8 cellular contexts compared by ENCODE assay signal in the genomic region with DNA sequence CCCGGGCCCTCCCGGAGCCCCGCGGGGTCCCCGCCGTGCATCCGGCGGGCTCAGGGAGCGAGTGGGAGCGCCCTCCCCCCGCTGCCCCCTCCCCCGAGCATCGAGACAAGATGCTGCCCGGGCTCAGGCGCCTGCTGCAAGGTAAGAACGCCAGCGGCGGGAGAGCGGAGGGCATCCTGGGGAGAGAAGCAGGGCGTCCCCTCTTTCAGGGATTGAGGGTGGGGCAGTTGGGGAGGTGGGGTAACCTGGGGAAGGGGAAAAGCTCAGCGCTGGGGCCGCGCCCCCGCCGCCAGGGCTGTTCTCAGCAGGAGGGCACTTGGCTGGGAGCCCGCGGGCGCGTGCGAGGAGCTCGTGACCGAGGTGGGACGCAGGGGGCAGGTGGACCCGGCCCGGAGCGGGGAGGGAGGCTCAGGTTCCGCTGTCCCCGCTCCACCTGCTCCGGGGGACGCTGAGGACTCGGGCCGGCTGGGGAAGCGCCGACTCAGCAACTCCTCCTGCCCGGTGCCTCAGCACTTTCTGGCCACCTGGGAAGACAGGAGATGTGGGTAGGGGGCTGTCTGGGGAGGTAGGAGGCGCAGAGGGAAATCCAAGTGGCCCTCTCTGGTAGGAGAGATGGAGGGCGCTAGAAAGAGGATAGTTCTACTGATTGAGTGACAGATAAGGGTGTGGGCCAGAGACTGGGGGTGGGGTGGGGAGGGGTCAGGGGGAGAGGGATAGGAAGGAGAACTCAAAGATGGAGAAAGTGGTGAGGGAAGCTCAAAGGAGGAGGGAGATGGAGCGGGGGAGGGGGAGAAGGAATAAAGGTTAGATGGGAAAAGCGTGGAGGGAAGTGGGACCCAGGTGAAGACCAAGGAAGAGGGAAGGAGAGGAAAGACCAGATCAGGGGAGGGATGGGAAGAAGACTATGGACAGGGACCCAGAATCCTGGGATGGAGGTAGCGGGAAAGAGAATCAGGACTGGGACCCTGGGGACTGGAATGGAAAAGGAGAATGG. TPM values are rescaled to one million over a fixed set of nuclear protein-coding genes. Genes with fewer than 3 reads are reported as not detected.
DNase-seq lines count a peak whose midpoint lies in the region; ATAC-seq, FAIRE-seq and TF ChIP-seq lines count a peak whose summit lies in the region.

No MANE protein-coding gene starts in this region.

- H2BK5ac ChIP-seq in H1 (ENCODE audit: low read depth, low read length) = peak overlapping the region; percentile 52; the same call in 1 of the 2 replicates

- 0 out of 2 replicates have a peak overlapping the region, but pooled peaks have one; percentile 61 for H2BK20ac ChIP-seq in H1 (ENCODE audit: low read length)

- H3K79me1 ChIP-seq in H1 (ENCODE audit: low read depth, low read length) = peaks cover 3% of the 10 kb centered on the region; the same call in 1 of the 2 replicates

- H3K18ac ChIP-seq in H1 (ENCODE audit: extremely low read depth, low read length) = peak overlapping the region; percentile 90

- no peak overlapping the region for H3K23ac ChIP-seq in H1 (ENCODE audit: insufficient read length)

- H2AFZ ChIP-seq in H1 (ENCODE audit: low read length) = no peak overlapping the region

- H4K91ac ChIP-seq in H1 (replicated peaks; ENCODE audit: insufficient read length, low read length) = no peak overlapping the region

- H3K9me3 ChIP-seq in H1 (ENCODE audit: insufficient read depth in 2 of 2, low read depth in 1 of 2, low read length in 1 of 2) (no peaks in the 10 kb centered on the region), pancreas (no peaks in the 10 kb centered on the region)

- H2AK5ac ChIP-seq in H1 (ENCODE audit: low read depth, low read length) = peak overlapping the region; percentile 58; the same call in 1 of the 2 replicates

- no peaks in the 10 kb centered on the region for H3K36me3 Mint-ChIP-seq in activated CD4-positive, alpha-beta T cell treated with anti-CD3 and anti-CD28 coated beads, Interleukin-2, amount 10 ng/mL, durations not matched to agents 7 days and 5 days (ENCODE audit: low read depth)

- peaks cover 8 to 36% (median 26%) of the 10 kb centered on the region in 4 experiments for H3K27me3 ChIP-seq in H1 (replicated peaks in 1 of 4; ENCODE audit: control insufficient read depth in 3 of 4, extremely low read depth in 1 of 4, insufficient read depth in 3 of 4, low read length in 3 of 4)
- no peaks in the 10 kb centered on the region for H3K27me3 ChIP-seq in pancreas

- H3K14ac ChIP-seq in H1 (ENCODE audit: insufficient read length) = no peak overlapping the region

- no peak overlapping the region for H2BK120ac ChIP-seq in H1 (replicated peaks; ENCODE audit: low read depth, low read length)

- POLR2A ChIA-PET in H1 (lab: Charles Lee; ENCODE audit: partially characterized antibody) = interaction anchor here (0.8 to 10.5 kb wide), 15 partner anchors 8 to 280 kb away, joined by 3 to 141 read pairs (median 4); a partner anchor contains a TSS
- POLR2A ChIA-PET in activated CD4-positive, alpha-beta T cell treated with anti-CD3 and anti-CD28 coated beads, Interleukin-2, amount 10 ng/mL, durations not matched to agents 7 days and 5 days (lab: Charles Lee) = no interaction called here

- 6% methylated on average over 10 of the region's 50 CpGs; no CpG with 5 or more reads in 1 of the 2 experiments for WGBS in H1 (ENCODE audit: extremely low coverage in 1 of 2, insufficient coverage in 1 of 2, insufficient read length in 1 of 2, insufficient replicate concordance in 2 of 2, low coverage in 1 of 2, low lambda C conversion rate in 2 of 2, missing lambda C conversion rate in 1 of 2), 2 experiments
- 8% methylated on average over 42 to 50 of the region's 50 CpGs for WGBS in pancreas, 2 donors

- H3K36me3 ChIP-seq in H1 (ENCODE audit: control insufficient read depth in 2 of 4, insufficient read depth in 4 of 4, low read length in 3 of 4) (no peaks in the 10 kb centered on the region), pancreas (no peaks in the 10 kb centered on the region)

- DNase-seq in GM12865 (ENCODE audit: low read depth) = no peak
- DNase-seq in LNCaP clone FGC (ENCODE audit: low read depth) = no peak
- peak in 1 of 2 experiments; percentile 80 for DNase-seq in H1 (ENCODE audit: low read depth in 1 of 2, low spot score in 2 of 2)
- DNase-seq in pancreas = peak in 5 of 6 donors; percentile 20 to 85 (median 64)
- no peak for DNase-seq in caudate nucleus (lab: John Stamatoyannopoulos, UW)
- no peak for DNase-seq in SKM-1 treated with dmso at 0.1 percent for 144 hours (lab: John Stamatoyannopoulos, UW; ENCODE audit: unreplicated experiment)
- DNase-seq in stimulated activated CD4-positive, alpha-beta T cell treated with anti-CD3 and anti-CD28 coated beads, Interleukin-1b, Interleukin-23, amount 100 ng/mL, for 48 hours = no peak
- no peak for DNase-seq in activated CD4-positive, alpha-beta T cell treated with anti-CD3 and anti-CD28 coated beads, Interleukin-2, amount 10 ng/mL, durations not matched to agents 7 days and 5 days

- H4K8ac ChIP-seq in H1 (ENCODE audit: extremely low read depth, insufficient read depth, low read length) = no peak overlapping the region

- peak overlapping the region; percentile 60; the same call in 1 of the 2 replicates for H2BK12ac ChIP-seq in H1 (ENCODE audit: low read depth, low read length)

- no peak overlapping the region for H3K27ac Mint-ChIP-seq in activated CD4-positive, alpha-beta T cell treated with anti-CD3 and anti-CD28 coated beads, Interleukin-2, amount 10 ng/mL, durations not matched to agents 7 days and 5 days

- no peak overlapping the region for H3K4me3 Mint-ChIP-seq in activated CD4-positive, alpha-beta T cell treated with anti-CD3 and anti-CD28 coated beads, Interleukin-2, amount 10 ng/mL, durations not matched to agents 7 days and 5 days

- H3K79me2 ChIP-seq in H1 (ENCODE audit: control insufficient read depth in 1 of 2, insufficient read depth in 2 of 2, low read length in 2 of 2) = peaks cover 0 to 21% of the 10 kb centered on the region in 2 experiments; a peak in 2 of 4 replicates

- H3K4me1 ChIP-seq in H1 (replicated peaks in 1 of 4; ENCODE audit: control insufficient read depth in 3 of 4, insufficient read depth in 4 of 4, low read length in 3 of 4) = peaks cover 5 to 50% (median 37%) of the 10 kb centered on the region in 4 experiments
- H3K4me1 ChIP-seq in pancreas = peaks cover 0 to 17% (median 17%) of the 10 kb centered on the region in 3 donors

- peaks cover 33% of the 10 kb centered on the region for H3K4me1 Mint-ChIP-seq in activated CD4-positive, alpha-beta T cell treated with anti-CD3 and anti-CD28 coated beads, Interleukin-2, amount 10 ng/mL, durations not matched to agents 7 days and 5 days

- no peak overlapping the region for H3K27ac ChIP-seq in H1 (ENCODE audit: low read depth, low read length)
- H3K27ac ChIP-seq in pancreas = no peak overlapping the region
- no peak overlapping the region for H3K27ac ChIP-seq in caudate nucleus (ENCODE audit: low read depth, low read length)

- H3K4ac ChIP-seq in H1 (replicated peaks; ENCODE audit: insufficient read length, low read depth, low read length) = no peak overlapping the region

- peaks cover 50% of the 10 kb centered on the region for H3K27me3 Mint-ChIP-seq in activated CD4-positive, alpha-beta T cell treated with anti-CD3 and anti-CD28 coated beads, Interleukin-2, amount 10 ng/mL, durations not matched to agents 7 days and 5 days

- H2BK15ac ChIP-seq in H1 (ENCODE audit: low read length) = 0 out of 2 replicates have a peak overlapping the region, but pooled peaks have one; percentile 72

- CTCF ChIA-PET in H1 (lab: Charles Lee; ENCODE audit: partially characterized antibody) = interaction anchor here (0.7 to 14.0 kb wide), 16 partner anchors 13 to 187 kb away, joined by 3 to 452 read pairs (median 5); a partner anchor contains a TSS
- CTCF ChIA-PET in activated CD4-positive, alpha-beta T cell treated with anti-CD3 and anti-CD28 coated beads, Interleukin-2, amount 10 ng/mL, durations not matched to agents 7 days and 5 days (lab: Charles Lee) = interaction anchor here (1.0 to 2.1 kb wide), 13 partner anchors 12 to 180 kb away, joined by 3 to 11 read pairs (median 3); a partner anchor contains a TSS

- no peaks in the 10 kb centered on the region for H3K9me3 Mint-ChIP-seq in activated CD4-positive, alpha-beta T cell treated with anti-CD3 and anti-CD28 coated beads, Interleukin-2, amount 10 ng/mL, durations not matched to agents 7 days and 5 days

- peak overlapping the region; percentile 33 for H3K4me3 ChIP-seq in GM12865 (ENCODE audit: low read depth, low read length)
- H3K4me3 ChIP-seq in LNCaP clone FGC (ENCODE audit: low read depth, low read length) = peak overlapping the region; percentile 70
- H3K4me3 ChIP-seq in H1 (ENCODE audit: extremely low read depth in 1 of 4, insufficient read depth in 2 of 4, low read depth in 3 of 4, low read length in 4 of 4) = peak overlapping the region; percentile 62 to 97 (median 74)
- H3K4me3 ChIP-seq in pancreas = peak overlapping the region; percentile 7 to 52 (median 30)

- peak overlapping the region; percentile 84 to 99 for H3K4me2 ChIP-seq in H1 (ENCODE audit: insufficient read depth in 1 of 2, low read depth in 2 of 2, low read length in 2 of 2)

- H3K56ac ChIP-seq in H1 (replicated peaks; ENCODE audit: insufficient read length, low read depth, low read length) = no peak overlapping the region

- H3K9ac ChIP-seq in H1 (replicated peaks in 1 of 4; ENCODE audit: extremely low read depth in 1 of 4, low read depth in 3 of 4, low read length in 3 of 4) = peak overlapping the region in 2 of 4 experiments; percentile 3 to 25; a peak in 4 of 7 replicates

- intact Hi-C loops in pancreas (cut with DNase I) = loop anchor here in 1 of 3 donors (10.0 kb wide), 1 partner anchor 54 kb away; a partner anchor contains a TSS

- no peak for TF ChIP-seq EP300 in H1 (IDR thresholded peaks at IDR 0.05; ENCODE audit: borderline replicate concordance in 1 of 2, low read depth in 2 of 2, low read length in 2 of 2)

- TF ChIP-seq RAD21 in H1 (IDR thresholded peaks at IDR 0.05 in 1 of 2, conservative IDR thresholded peaks at IDR 0.05 in 1 of 2; ENCODE audit: low read depth in 2 of 2, low read length in 2 of 2) = no peak

- H3K23me2 ChIP-seq in H1 (ENCODE audit: low read depth, low read length) = peaks cover 24% of the 10 kb centered on the region

- TF ChIP-seq CTCF in GM12865 (IDR thresholded peaks at IDR 0.05; ENCODE audit: insufficient read depth, low read depth, low read length, missing control alignments) (no peak), LNCaP clone FGC (IDR thresholded peaks at IDR 0.05; ENCODE audit: control insufficient read depth, extremely low read depth, insufficient read depth) (no peak), H1 (IDR thresholded peaks at IDR 0.05; ENCODE audit: control extremely low read depth in 1 of 3, insufficient read depth in 1 of 3, low read depth in 1 of 3, low read length in 3 of 3) (no peak), pancreas (IDR thresholded peaks at IDR 0.05) (no peak)

- peak in 1 of 4 donors; percentile 7 for ATAC-seq in pancreas

- H4K20me1 ChIP-seq in H1 (replicated peaks in 1 of 2; ENCODE audit: control insufficient read depth in 1 of 2, insufficient read depth in 2 of 2, low read length in 2 of 2) = peaks cover 0 to 2% of the 10 kb centered on the region in 2 experiments

- FAIRE-seq in H1 (lab: Jason Lieb, UNC) = no peak
- no peak for FAIRE-seq in pancreas (lab: Jason Lieb, UNC)

- TF ChIP-seq POLR2A in H1 (IDR thresholded peaks at IDR 0.05; ENCODE audit: control extremely low read depth in 1 of 2, low read depth in 2 of 2, low read length in 2 of 2) = no peak

- no peak overlapping the region for H4K5ac ChIP-seq in H1 (ENCODE audit: insufficient read length, low read depth, low read length)

RNA-seq across cellular contexts. Expression of a gene that starts 0.7 kb away (rescaled TPM):
- total RNA-seq in H1 (2021; fragmentation: NEBNext Ultra II Directional; extraction: Animal tissue kit (Norgen Biotek cat#: 25700)) = 23.7 and 24.4 TPM in 2 replicates
- polyA plus RNA-seq in H1 (2011; rRNA removed) = 11.4 and 17.3 TPM in 2 replicates
- 4.4 TPM for polyA plus RNA-seq in H1 (2011; cell fraction: cytosol; rRNA removed)
- polyA plus RNA-seq in H1 (2011; cell fraction: nucleus; rRNA removed) = 11.2 TPM
- polyA plus RNA-seq in H1 (2012, experiment 1 of 2) = 13.1 to 33.1 TPM (median 28.5 TPM) in 4 replicates
- polyA plus RNA-seq in H1 (2012, experiment 2 of 2) = 15.1 TPM
- polyA plus RNA-seq in H1 (2013, experiment 1 of 2) = 25.6 TPM
- polyA plus RNA-seq in H1 (2013, experiment 2 of 2) = 28.8 TPM
- polyA minus RNA-seq in H1 (2011; rRNA and poly(A)+ RNA removed) = 3.2 and 3.9 TPM in 2 replicates
- polyA minus RNA-seq in H1 (2011; cell fraction: cytosol; rRNA and poly(A)+ RNA removed) = 16.0 TPM
- 12.4 TPM for polyA minus RNA-seq in H1 (2011; cell fraction: nucleus; rRNA and poly(A)+ RNA removed)
- 1 to 10 TPM in 3 of 6 donors, under 1 TPM in 3; 0.55 to 2.7 (median 1.1) TPM for total RNA-seq in pancreas
- polyA plus RNA-seq in pancreas = 1 to 10 TPM; 1.4 to 2.6 TPM
- total RNA-seq in activated CD4-positive, alpha-beta T cell treated with anti-CD3 and anti-CD28 coated beads, Interleukin-2, amount 10 ng/mL, durations not matched to agents 7 days and 5 days = under 1 TPM in 1 of 2 experiments, not detected in 1; 0.35 TPM

RNA-seq across cellular contexts. Expression of a gene that starts 34.1 kb away (rescaled TPM):
- total RNA-seq in H1 (2021; fragmentation: NEBNext Ultra II Directional; extraction: Animal tissue kit (Norgen Biotek cat#: 25700)) = 31.8 and 32.5 TPM in 2 replicates
- polyA plus RNA-seq in H1 (2011; rRNA removed) = 61.1 and 67.8 TPM in 2 replicates
- polyA plus RNA-seq in H1 (2011; cell fraction: cytosol; rRNA removed) = 38.7 TPM
- 34.0 TPM for polyA plus RNA-seq in H1 (2011; cell fraction: nucleus; rRNA removed)
- polyA plus RNA-seq in H1 (2012, experiment 1 of 2) = 26.9 to 34.2 TPM (median 30.5 TPM) in 4 replicates
- polyA plus RNA-seq in H1 (2012, experiment 2 of 2) = 26.5 TPM
- polyA plus RNA-seq in H1 (2013, experiment 1 of 2) = 40.8 TPM
- polyA plus RNA-seq in H1 (2013, experiment 2 of 2) = 41.0 TPM
- 56.9 and 59.9 TPM in 2 replicates for polyA minus RNA-seq in H1 (2011; rRNA and poly(A)+ RNA removed)
- polyA minus RNA-seq in H1 (2011; cell fraction: cytosol; rRNA and poly(A)+ RNA removed) = 17.5 TPM
- polyA minus RNA-seq in H1 (2011; cell fraction: nucleus; rRNA and poly(A)+ RNA removed) = 26.8 TPM
- 10 to 100 TPM in 5 of 6 donors, 1 to 10 TPM in 1; 6.7 to 34.9 (median 10.8) TPM for total RNA-seq in pancreas
- 10 to 100 TPM; 16.4 to 18.2 TPM for polyA plus RNA-seq in pancreas
- 100 to 1,000 TPM in 1 of 2 experiments, 10 to 100 TPM in 1; 98.2 to 104 TPM for total RNA-seq in activated CD4-positive, alpha-beta T cell treated with anti-CD3 and anti-CD28 coated beads, Interleukin-2, amount 10 ng/mL, durations not matched to agents 7 days and 5 days

RNA-seq across cellular contexts. Expression of a gene that starts 54.4 kb away (rescaled TPM):
- 30.1 and 34.5 TPM in 2 replicates for total RNA-seq in H1 (2021; fragmentation: NEBNext Ultra II Directional; extraction: Animal tissue kit (Norgen Biotek cat#: 25700))
- polyA plus RNA-seq in H1 (2011; rRNA removed) = 58.0 and 79.5 TPM in 2 replicates
- 51.3 TPM for polyA plus RNA-seq in H1 (2011; cell fraction: cytosol; rRNA removed)
- 92.4 TPM for polyA plus RNA-seq in H1 (2011; cell fraction: nucleus; rRNA removed)
- 27.7 to 39.6 TPM (median 34.4 TPM) in 4 replicates for polyA plus RNA-seq in H1 (2012, experiment 1 of 2)
- 34.6 TPM for polyA plus RNA-seq in H1 (2012, experiment 2 of 2)
- 25.5 TPM for polyA plus RNA-seq in H1 (2013, experiment 1 of 2)
- 27.2 TPM for polyA plus RNA-seq in H1 (2013, experiment 2 of 2)
- 54.4 and 66.2 TPM in 2 replicates for polyA minus RNA-seq in H1 (2011; rRNA and poly(A)+ RNA removed)
- 27.5 TPM for polyA minus RNA-seq in H1 (2011; cell fraction: cytosol; rRNA and poly(A)+ RNA removed)
- 36.7 TPM for polyA minus RNA-seq in H1 (2011; cell fraction: nucleus; rRNA and poly(A)+ RNA removed)
- total RNA-seq in pancreas = 100 to 1,000 TPM in 4 of 6 donors, 10 to 100 TPM in 2; 78.3 to 280 (median 137) TPM
- 100 to 1,000 TPM; 100 to 110 TPM for polyA plus RNA-seq in pancreas
- total RNA-seq in activated CD4-positive, alpha-beta T cell treated with anti-CD3 and anti-CD28 coated beads, Interleukin-2, amount 10 ng/mL, durations not matched to agents 7 days and 5 days = 10 to 100 TPM; 22.9 to 23.4 TPM

Comparison
In these comparisons a context has a peak if more than half of its experiments do, and no peak if none do; other contexts are left out.
1. DNase-seq: peak in pancreas (5 of 6); none in GM12865 (single experiment), LNCaP clone FGC (single experiment), caudate nucleus (0 of 61), SKM-1 treated with dmso at 0.1 percent for 144 hours (single experiment), stimulated activated CD4-positive, alpha-beta T cell treated with anti-CD3 and anti-CD28 coated beads, Interleukin-1b, Interleukin-23, amount 100 ng/mL, for 48 hours (single experiment) and activated CD4-positive, alpha-beta T cell treated with anti-CD3 and anti-CD28 coated beads, Interleukin-2, amount 10 ng/mL, durations not matched to agents 7 days and 5 days (single experiment).
2. Peak in every context shown above with its lines, with median percentiles within 50 percentile points of each other: H3K4me3 ChIP-seq.